8 cellular contexts compared by ENCODE assay signal in the genomic region with DNA sequence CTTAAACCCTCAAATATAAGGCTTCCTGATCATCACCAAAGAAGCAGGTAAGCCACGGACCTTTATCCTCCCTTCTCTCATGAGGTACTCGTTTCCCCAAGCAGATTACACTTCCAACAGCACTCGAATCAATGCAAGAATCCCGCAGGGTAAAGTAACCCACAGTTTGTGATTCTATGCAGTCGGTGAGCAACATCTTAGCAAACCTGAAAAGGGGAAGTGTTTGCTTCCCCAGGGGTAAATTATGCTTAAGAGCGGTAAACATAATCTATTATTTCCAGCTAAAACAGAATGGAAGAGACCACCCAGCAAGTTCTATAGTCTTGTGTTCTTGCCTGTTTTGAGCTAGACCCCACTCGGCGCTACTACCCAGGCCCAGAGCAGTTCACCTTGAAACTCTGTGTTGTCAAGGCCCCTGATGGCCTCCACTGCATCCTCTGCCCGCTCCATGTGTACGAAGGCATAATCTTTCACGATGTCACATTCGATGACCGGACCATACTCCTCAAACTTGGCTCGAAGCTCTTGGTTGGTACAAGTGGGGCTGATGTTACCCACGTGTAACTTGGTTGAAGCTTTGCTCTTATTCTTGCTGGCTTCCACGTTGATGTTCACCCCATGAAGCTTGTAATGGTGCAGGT. TPM values are rescaled to one million over a fixed set of nuclear protein-coding genes. Genes with fewer than 3 reads are reported as not detected.
DNase-seq lines count a peak whose midpoint lies in the region; ATAC-seq and TF ChIP-seq lines count a peak whose summit lies in the region.
"Had no signal": no experiment of that assay in that cellular context is flagged by ENCODE, and none has a peak within 500 bp of the region (broad histone marks: within the 10 kb centered on the region; RNA-seq: fewer than 3 reads in every experiment).

No MANE protein-coding gene starts in this region.

- CTCF ChIA-PET in PC-3 (lab: Charles Lee): no interaction called here

- H3K4me1 ChIP-seq in H9 (ENCODE audit: insufficient read depth, low read length) (no peaks in the 10 kb centered on the region; the same call in 1 of the 2 replicates), PC-3 (ENCODE audit: insufficient read depth, low read length) (peaks cover 35% of the 10 kb centered on the region), sigmoid colon (peaks cover 0 to 55% (median 47%) of the 10 kb centered on the region in 4 donors)

- H3K4me1 Mint-ChIP-seq in H9 (peaks cover 25 to 31% of the 10 kb centered on the region in 2 experiments), endothelial cell (ENCODE audit: unreplicated experiment) (peaks cover 28% of the 10 kb centered on the region)

- H3K9me3 ChIP-seq in H9 (ENCODE audit: control insufficient read depth, low read depth, low read length) (no peaks in the 10 kb centered on the region), PC-3 (ENCODE audit: low read length) (no peaks in the 10 kb centered on the region), sigmoid colon (no peaks in the 10 kb centered on the region)

- TF ChIP-seq POLR2A in sigmoid colon (IDR thresholded peaks at IDR 0.05): no peak

- H4K91ac ChIP-seq in H9 (ENCODE audit: insufficient read length, low read depth, low read length): no peak overlapping the region

- POLR2A ChIA-PET in PC-3 (lab: Charles Lee; ENCODE audit: unreplicated experiment): interaction anchor here (0.5 kb wide), 1 partner anchor 46 kb away, joined by 3 read pairs; no protein-coding TSS in a partner anchor

- peaks cover 0 to 24% (median 20%) of the 10 kb centered on the region in 3 experiments; a peak in 5 of 7 replicates for H3K36me3 Mint-ChIP-seq in H9 (ENCODE audit: insufficient read depth in 1 of 3, low read depth in 3 of 3)
- peaks cover 6% of the 10 kb centered on the region for H3K36me3 Mint-ChIP-seq in endothelial cell (ENCODE audit: low read depth, unreplicated experiment)

- no peak overlapping the region for H4K5ac ChIP-seq in H9 (ENCODE audit: insufficient read length, low read depth, low read length)

- H2AK5ac ChIP-seq in H9 (ENCODE audit: insufficient read length, low read length): no peak overlapping the region

- H3F3A ChIP-seq in PC-3 (ENCODE audit: low read length, unreplicated experiment): peaks cover 3% of the 10 kb centered on the region

- H3K4me3 Mint-ChIP-seq in H9 (peak overlapping the region; percentile 81 to 90), endothelial cell (ENCODE audit: unreplicated experiment) (peak overlapping the region; percentile 90)

- H2BK15ac ChIP-seq in H9 (ENCODE audit: low read depth, low read length): no peak overlapping the region

- WGBS in H9 (ENCODE audit: extremely low coverage, insufficient read length, low lambda C conversion rate): no CpG with 5 or more reads among the region's 16 CpGs
- WGBS in sigmoid colon, 2 donors: 68 to 85% methylated on average over 16 of the region's 16 CpGs

- ATAC-seq in PC-3 (no peak), HG02623 (IDR thresholded peaks at IDR 0.05; ENCODE audit: unreplicated experiment) (no peak)

- H2BK20ac ChIP-seq in H9 (ENCODE audit: low read depth, low read length, poor library complexity, severe bottlenecking): no peak overlapping the region

- TF ChIP-seq EP300 in sigmoid colon (IDR thresholded peaks at IDR 0.05): no peak

- peaks cover 3% of the 10 kb centered on the region for H3K79me1 ChIP-seq in H9 (ENCODE audit: insufficient read depth, low read depth, low read length, poor library complexity, severe bottlenecking)

- H2BK120ac ChIP-seq in H9 (ENCODE audit: low read depth, low read length, poor library complexity, severe bottlenecking): no peak overlapping the region

- no peak overlapping the region for H3K27ac ChIP-seq in H9 (ENCODE audit: insufficient read length, low read depth, low read length)
- no peak overlapping the region for H3K27ac ChIP-seq in PC-3 (ENCODE audit: low read length)
- H3K27ac ChIP-seq in sigmoid colon: peak overlapping the region in 1 of 4 donors; percentile 96

- H3K4me3 ChIP-seq in PC-3 (ENCODE audit: low read length): peak overlapping the region; percentile 68
- peak overlapping the region; percentile 70 to 83 (median 78) for H3K4me3 ChIP-seq in sigmoid colon

- no peak for DNase-seq in H9
- DNase-seq in PC-3: no peak
- DNase-seq in endothelial cell (ENCODE audit: low spot score): no peak
- DNase-seq in sigmoid colon: no peak
- DNase-seq in Kasumi-1 (lab: John Stamatoyannopoulos, UW): no peak
- no peak for DNase-seq in NCI-H226
- DNase-seq: NCI-H446 had no signal

- H3K23me2 ChIP-seq in H9 (ENCODE audit: insufficient read length, low read depth, low read length, poor library complexity, severe bottlenecking): peaks cover 14% of the 10 kb centered on the region

- no peaks in the 10 kb centered on the region; the same call in 1 of the 2 replicates for H3K27me3 Mint-ChIP-seq in H9 (ENCODE audit: low read depth)
- H3K27me3 Mint-ChIP-seq in endothelial cell (ENCODE audit: unreplicated experiment): peaks cover 6% of the 10 kb centered on the region

- H4K20me1 ChIP-seq in H9 (ENCODE audit: control insufficient read depth, insufficient read depth, insufficient read length) (no peaks in the 10 kb centered on the region), PC-3 (ENCODE audit: low read length) (0 out of 2 replicates have a peak, but pooled peaks cover under 1% of the 10 kb centered on the region)

- no peak overlapping the region for H3K56ac ChIP-seq in H9 (ENCODE audit: insufficient read length, low read depth, low read length)

- H3K4me2 ChIP-seq in H9 (ENCODE audit: insufficient read depth, insufficient read length, low read length) (peak overlapping the region; percentile 97), PC-3 (ENCODE audit: low read length) (peak overlapping the region; percentile 85)

- no peak overlapping the region for H3K23ac ChIP-seq in H9 (ENCODE audit: insufficient read length, low read depth, low read length)

- H2BK12ac ChIP-seq in H9 (ENCODE audit: insufficient read length, low read depth, low read length): no peak overlapping the region

- TF ChIP-seq CTCF in H9 (conservative IDR thresholded peaks at IDR 0.05): no peak
- no peak for TF ChIP-seq CTCF in PC-3 (conservative IDR thresholded peaks at IDR 0.05; ENCODE audit: low read depth, low read length)
- no peak for TF ChIP-seq CTCF in endothelial cell (IDR thresholded peaks at IDR 0.05; ENCODE audit: unreplicated experiment)
- TF ChIP-seq CTCF in sigmoid colon (IDR thresholded peaks at IDR 0.05): no peak

- no peaks in the 10 kb centered on the region for H3K9me2 ChIP-seq in PC-3 (replicated peaks; ENCODE audit: low read length)

- H3K9me3 Mint-ChIP-seq in H9 (no peaks in the 10 kb centered on the region), endothelial cell (ENCODE audit: unreplicated experiment) (no peaks in the 10 kb centered on the region)

- H3K14ac ChIP-seq in H9 (ENCODE audit: insufficient read depth, low read length): no peak overlapping the region

- H3K9ac ChIP-seq in H9 (ENCODE audit: extremely low read depth, insufficient read length, low read length): no peak overlapping the region
- H3K9ac ChIP-seq in PC-3 (ENCODE audit: low read length): no peak overlapping the region

- BruUV-seq in PC-3 (replicated peaks; lab: Mats Ljungman, UMichigan): TSS peak; percentile 43

- H3K27ac Mint-ChIP-seq in H9 (peak overlapping the region in 2 of 3 experiments; percentile 99; a peak in 4 of 7 replicates), endothelial cell (ENCODE audit: unreplicated experiment) (peak overlapping the region; percentile 7)

- H3K79me2 ChIP-seq in H9 (ENCODE audit: insufficient read depth, low read length): no peaks in the 10 kb centered on the region; the same call in 1 of the 2 replicates
- peaks cover 60% of the 10 kb centered on the region for H3K79me2 ChIP-seq in PC-3 (ENCODE audit: low read length)

- H3K27me3 ChIP-seq in H9 (ENCODE audit: insufficient read depth, low read length) (no peaks in the 10 kb centered on the region), PC-3 (ENCODE audit: low read length) (no peaks in the 10 kb centered on the region), sigmoid colon (no peaks in the 10 kb centered on the region)

- H4K8ac ChIP-seq in H9 (replicated peaks; ENCODE audit: insufficient read length, low read depth, low read length): no peak overlapping the region

- intact Hi-C loops in PC-3 (cut with micrococcal nuclease) (no loop called here), sigmoid colon (cut with DNase I) (no loop called here)

- H2AFZ ChIP-seq in H9 (ENCODE audit: low read length) (no peak overlapping the region), PC-3 (ENCODE audit: low read length) (no peak overlapping the region)

- no peak overlapping the region for H3K4ac ChIP-seq in H9 (ENCODE audit: low read depth, low read length)

- no peak overlapping the region for H3T11ph ChIP-seq in H9 (ENCODE audit: low read length)

- no peak overlapping the region for H3K18ac ChIP-seq in H9 (ENCODE audit: insufficient read length, low read depth, low read length)

- H2BK5ac ChIP-seq in H9 (ENCODE audit: insufficient read length, low read length): no peak overlapping the region

- peaks cover 17% of the 10 kb centered on the region for H3K36me3 ChIP-seq in PC-3 (ENCODE audit: low read depth, low read length)
- no peaks in the 10 kb centered on the region for H3K36me3 ChIP-seq in sigmoid colon

RNA-seq across cellular contexts. Expression of a gene that starts 1.3 kb away (rescaled TPM):
- 34.0 and 36.9 TPM in 2 replicates for total RNA-seq in H9 (2021)
- total RNA-seq in PC-3 (2014; rRNA removed): 31.4 and 40.2 TPM in 2 replicates
- 29.3 TPM for total RNA-seq in endothelial cell (ENCODE audit: unreplicated experiment)
- 10 to 100 TPM; 14.0 to 30.7 (median 16.6) TPM for total RNA-seq in sigmoid colon
- polyA plus RNA-seq in sigmoid colon: 10 to 100 TPM in 2 of 3 donors, 1 to 10 TPM in 1; 6.6 to 12.8 (median 10.4) TPM

RNA-seq across cellular contexts. Expression of a gene that starts 37.9 kb away (rescaled TPM):
- total RNA-seq in H9 (2021): 264 and 272 TPM in 2 replicates
- total RNA-seq in PC-3 (2014; rRNA removed): 152 and 164 TPM in 2 replicates
- 187 TPM for total RNA-seq in endothelial cell (ENCODE audit: unreplicated experiment)
- total RNA-seq in sigmoid colon: 100 to 1,000 TPM in 1 of 4 donors, 10 to 100 TPM in 3; 76.5 to 101 (median 86.2) TPM
- polyA plus RNA-seq in sigmoid colon: 100 to 1,000 TPM in 1 of 3 donors, 10 to 100 TPM in 2; 75.4 to 103 (median 98.8) TPM

RNA-seq across cellular contexts. Expression of a gene that starts 52.6 kb away (rescaled TPM):
- total RNA-seq in H9 (2021) (80.4 and 84.8 TPM in 2 replicates), PC-3 (2014; rRNA removed) (74.9 and 154 TPM in 2 replicates), endothelial cell (ENCODE audit: unreplicated experiment) (17.1 TPM), sigmoid colon (1 to 10 TPM in 3 of 4 donors, under 1 TPM in 1; 0.33 to 4.9 (median 2.7) TPM)
- polyA plus RNA-seq in sigmoid colon: 1 to 10 TPM; 1.4 to 5.7 (median 4.2) TPM

RNA-seq across cellular contexts. Expression of a gene that starts 60.0 kb away (rescaled TPM):
- total RNA-seq in H9 (2021) (164 and 171 TPM in 2 replicates), PC-3 (2014; rRNA removed) (79.3 and 119 TPM in 2 replicates), endothelial cell (ENCODE audit: unreplicated experiment) (84.2 TPM), sigmoid colon (10 to 100 TPM; 23.7 to 51.8 (median 42.9) TPM)
- polyA plus RNA-seq in sigmoid colon: 10 to 100 TPM; 10.8 to 54.0 (median 15.7) TPM
